In the genomic region with DNA sequence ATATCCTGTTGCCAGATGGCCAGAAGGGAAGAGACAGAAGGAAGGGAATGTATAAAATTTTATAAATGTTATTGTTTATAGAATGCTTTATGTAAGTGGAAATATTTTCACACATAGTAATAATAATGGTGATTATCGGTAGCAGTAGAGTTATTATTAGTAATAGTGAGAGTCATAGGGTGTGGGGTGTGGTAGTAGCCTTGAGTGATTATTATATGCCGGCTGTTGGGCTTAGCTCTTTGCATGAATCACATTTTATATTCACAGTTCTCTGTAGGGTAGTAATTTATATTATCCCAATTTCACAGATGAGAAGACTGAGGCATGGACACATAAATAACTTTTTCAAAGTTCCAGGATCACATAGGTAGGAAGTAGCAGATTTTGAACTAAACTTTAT, we compare ENCODE assay signal across 28 cellular contexts.
DNase-seq lines count a peak whose midpoint lies in the region; ATAC-seq, FAIRE-seq and TF ChIP-seq lines count a peak whose summit lies in the region.
"Had no signal": no experiment of that assay in that cellular context is flagged by ENCODE, and none has a peak within 500 bp of the region (broad histone marks: within the 10 kb centered on the region; RNA-seq: fewer than 3 reads in every experiment).

No MANE protein-coding gene starts in this region.

- no peak for TF ChIP-seq POLR2A in K562 (conservative IDR thresholded peaks at IDR 0.05)

- H3K79me2 ChIP-seq in K562 (ENCODE audit: control insufficient read depth, insufficient read depth, low read length), result no peaks in the 10 kb centered on the region
- H3K79me2 ChIP-seq: hepatocyte had no signal

- TF ChIP-seq EP300 in K562 (IDR thresholded peaks at IDR 0.05; ENCODE audit: low read length), result no peak

- in situ Hi-C loops in K562 (cut with MboI), result no loop called here

- no peaks in the 10 kb centered on the region for H4K20me1 ChIP-seq in K562 (replicated peaks; ENCODE audit: control insufficient read depth, insufficient read depth, low read length)

- ATAC-seq in GM18867 (IDR thresholded peaks at IDR 0.05; ENCODE audit: unreplicated experiment) (peak; percentile 41), HG02642 (IDR thresholded peaks at IDR 0.05; ENCODE audit: poor library complexity, unreplicated experiment) (peak; percentile 26), HG03175 (IDR thresholded peaks at IDR 0.05; ENCODE audit: unreplicated experiment) (peak; percentile 42), K562 (no peak)
- ATAC-seq: A549; gastroesophageal sphincter; stimulated activated memory B cell treated with anti-CD40 and anti-IgM and Interleukin-4, amounts not matched to agents 10 μg/mL and 1 μg/mL and 100 μg/mL, for 72 hours had no signal

- no peak for DNase-seq in K562 (ENCODE audit: extremely low read depth in 1 of 4, low spot score in 3 of 4)
- DNase-seq in ecto neural progenitor cell (ENCODE audit: low spot score), result no peak
- DNase-seq in iPS-NIHi11 (ENCODE audit: low spot score), result no peak
- DNase-seq in Kasumi-1 (lab: John Stamatoyannopoulos, UW), result no peak
- DNase-seq in occipital lobe (lab: John Stamatoyannopoulos, UW), result no peak
- DNase-seq: activated CD4-positive, alpha-beta T cell treated with anti-CD3 and anti-CD28 coated beads, Interleukin-2, amount 10 ng/mL, durations not matched to agents 24 days and 14 days; activated T-cell treated with anti-CD3 and anti-CD28 coated beads, Interleukin-2, amount 50 U/mL, for 1 hour; AML-193; CD4-positive, alpha-beta T cell; NCI-H1092; NCI-H2171; NCI-H526; SIG-M5; sigmoid colon; stimulated activated CD4-positive, alpha-beta T cell treated with anti-CD3 and anti-CD28 coated beads, Interleukin-4, amount 100 ng/mL, for 4 hours; substantia nigra; upper lobe of left lung; WERI-Rb-1 had no signal

- H3K9me1 ChIP-seq in K562 (ENCODE audit: control insufficient read depth, insufficient read depth, low read length), result no peaks in the 10 kb centered on the region

- no peak for TF ChIP-seq RAD21 in K562 (CRISPR knock-in tag; conservative IDR thresholded peaks at IDR 0.05 in 1 of 2, IDR thresholded peaks at IDR 0.05 in 1 of 2)

- H3K27me3 ChIP-seq in K562 (ENCODE audit: control insufficient read depth in 2 of 2, insufficient read depth in 2 of 2, low read length in 2 of 2), result no peaks in the 10 kb centered on the region
- H3K27me3 ChIP-seq: gastroesophageal sphincter, neutrophil, sigmoid colon, upper lobe of left lung had no signal

- no peak overlapping the region for H3K4me2 ChIP-seq in K562 (ENCODE audit: insufficient read depth, low read length)
- H3K4me2 ChIP-seq: A549, hepatocyte had no signal

- H3K4me3 ChIP-seq in K562, result no peak overlapping the region
- H3K4me3 ChIP-seq: A549, gastroesophageal sphincter, hepatocyte, prostate gland, sigmoid colon, upper lobe of left lung had no signal

- CTCF ChIA-PET in K562 (lab: Yijun Ruan, JAX; ENCODE audit: low intra/inter-chr PET ratio), result no interaction called here

- TF ChIP-seq CTCF in K562 (IDR thresholded peaks at IDR 0.05 in 2 of 3, conservative IDR thresholded peaks at IDR 0.05 in 1 of 3; ENCODE audit: insufficient read depth in 2 of 3, low read depth in 1 of 3, low read length in 3 of 3), result no peak

- no peak overlapping the region for H3K9ac ChIP-seq in K562 (ENCODE audit: insufficient read depth in 1 of 2, low read depth in 2 of 2, low read length in 2 of 2)

- no peaks in the 10 kb centered on the region for H3K36me3 ChIP-seq in K562 (ENCODE audit: control insufficient read depth, insufficient read depth, low read length)
- H3K36me3 ChIP-seq: gastroesophageal sphincter, neutrophil, prostate gland, sigmoid colon, upper lobe of left lung, WERI-Rb-1 had no signal

- no peaks in the 10 kb centered on the region for H3K4me1 ChIP-seq in K562 (replicated peaks in 1 of 2; ENCODE audit: control insufficient read depth in 2 of 2, insufficient read depth in 2 of 2, low read length in 2 of 2)
- H3K4me1 ChIP-seq: A549, gastroesophageal sphincter, prostate gland, sigmoid colon, upper lobe of left lung had no signal

- no peak overlapping the region for H3K27ac ChIP-seq in K562 (ENCODE audit: extremely low read depth, low read depth, low read length)
- H3K27ac ChIP-seq: A549, gastroesophageal sphincter, hepatocyte, neutrophil, prostate gland, sigmoid colon, upper lobe of left lung, WERI-Rb-1 had no signal

- POLR2A ChIA-PET in K562 (lab: Yijun Ruan, JAX), result no interaction called here

- no peak for FAIRE-seq in K562 (lab: Jason Lieb, UNC)
- FAIRE-seq: A549, RCC 7860 had no signal

- no peaks in the 10 kb centered on the region for H3K9me3 ChIP-seq in K562 (replicated peaks; ENCODE audit: control insufficient read depth, insufficient read depth, low read depth, low read length)
- H3K9me3 ChIP-seq: A549, gastroesophageal sphincter, neutrophil, prostate gland, upper lobe of left lung had no signal

- whole genome bisulfite sequencing in K562 (ENCODE audit: insufficient coverage, low coverage, missing lambda C conversion rate), result 0% methylated on average over 2 of the region's 2 CpGs

- no TSS peak for BruUV-seq in K562 (replicated peaks; lab: Mats Ljungman, UMichigan)

- no peak overlapping the region for H2AFZ ChIP-seq in K562 (ENCODE audit: low read depth, low read length)
- H2AFZ ChIP-seq: hepatocyte had no signal

- intact Hi-C loops in K562 (cut with micrococcal nuclease), result no loop called here

TF ChIP-seq in K562, 482 proteins besides CTCF, POLR2A, EP300 and RAD21:
- no peak for TF ChIP-seq ZNF668 (CRISPR knock-in tag; IDR thresholded peaks at IDR 0.05)
- TF ChIP-seq MBD2 (IDR thresholded peaks at IDR 0.05; ENCODE audit: borderline replicate concordance, low read depth), result no peak
- TF ChIP-seq BACH1 (tag; IDR thresholded peaks at IDR 0.05), result no peak
- peak; percentile 49 for TF ChIP-seq RBM25 (IDR thresholded peaks at IDR 0.05; ENCODE audit: low read depth, low read length, severe bottlenecking)
- TF ChIP-seq ETV5 (CRISPR knock-in tag; IDR thresholded peaks at IDR 0.05; ENCODE audit: low read depth), result no peak
- no peak for TF ChIP-seq KAT7 (CRISPR knock-in tag; IDR thresholded peaks at IDR 0.05; ENCODE audit: borderline replicate concordance)
